In genomic region chr2:233960203-233960602, GRCh38 we compare ENCODE assay signal across 14 cellular contexts. TPM values are rescaled to one million over a fixed set of nuclear protein-coding genes. Genes with fewer than 3 reads are reported as not detected.
DNase-seq lines count a peak whose midpoint lies in the region; ATAC-seq lines count a peak whose summit lies in the region.
"Had no signal": no experiment of that assay in that cellular context is flagged by ENCODE, and none has a peak within 500 bp of the region (broad histone marks: within the 10 kb centered on the region; RNA-seq: fewer than 3 reads in every experiment).

No MANE protein-coding gene starts in this region.

- H3K9me3 Mint-ChIP-seq in activated CD4-positive, alpha-beta T cell treated with anti-CD3 and anti-CD28 coated beads for 36 hours (ENCODE audit: low read depth): no peaks in the 10 kb centered on the region
- no peaks in the 10 kb centered on the region for H3K9me3 Mint-ChIP-seq in activated naive CD8-positive, alpha-beta T cell treated with anti-CD3 and anti-CD28 coated beads, Interleukin-2, amount 50 U/mL, for 24 hours
- H3K9me3 Mint-ChIP-seq in activated naive CD8-positive, alpha-beta T cell treated with anti-CD3 and anti-CD28 coated beads for 36 hours: no peaks in the 10 kb centered on the region
- H3K9me3 Mint-ChIP-seq in stimulated activated naive CD8-positive, alpha-beta T cell treated with anti-CD3 and anti-CD28 coated beads, Interleukin-15, amount 100 ng/mL, for 72 hours: no peaks in the 10 kb centered on the region
- H3K9me3 Mint-ChIP-seq: CD8-positive, alpha-beta T cell had no signal

- peak; percentile 65 for ATAC-seq in activated CD4-positive, alpha-beta T cell treated with anti-CD3 and anti-CD28 coated beads for 36 hours
- ATAC-seq in activated naive CD8-positive, alpha-beta T cell treated with anti-CD3 and anti-CD28 coated beads, Interleukin-2, amount 50 U/mL, for 24 hours: peak; percentile 63
- ATAC-seq in stimulated activated naive CD8-positive, alpha-beta T cell treated with anti-CD3 and anti-CD28 coated beads, Interleukin-15, amount 100 ng/mL, for 72 hours: peak; percentile 64
- ATAC-seq in HG02571 (IDR thresholded peaks at IDR 0.05; ENCODE audit: unreplicated experiment): no peak
- ATAC-seq: CD8-positive, alpha-beta T cell had no signal

- H3K4me3 Mint-ChIP-seq in activated CD4-positive, alpha-beta T cell treated with anti-CD3 and anti-CD28 coated beads for 36 hours: no peak overlapping the region
- H3K4me3 Mint-ChIP-seq in activated naive CD8-positive, alpha-beta T cell treated with anti-CD3 and anti-CD28 coated beads, Interleukin-2, amount 50 U/mL, for 24 hours: no peak overlapping the region
- H3K4me3 Mint-ChIP-seq in activated naive CD8-positive, alpha-beta T cell treated with anti-CD3 and anti-CD28 coated beads for 36 hours: no peak overlapping the region
- H3K4me3 Mint-ChIP-seq in stimulated activated naive CD8-positive, alpha-beta T cell treated with anti-CD3 and anti-CD28 coated beads, Interleukin-15, amount 100 ng/mL, for 72 hours: no peak overlapping the region
- H3K4me3 Mint-ChIP-seq: B cell; CD4-positive, CD25-positive, alpha-beta regulatory T cell; CD8-positive, alpha-beta T cell; HFFc6 had no signal

- POLR2A ChIA-PET in activated CD4-positive, alpha-beta T cell treated with anti-CD3 and anti-CD28 coated beads for 36 hours (lab: Charles Lee): no interaction called here

- H3K27ac Mint-ChIP-seq in activated CD4-positive, alpha-beta T cell treated with anti-CD3 and anti-CD28 coated beads for 36 hours: no peak overlapping the region
- no peak overlapping the region for H3K27ac Mint-ChIP-seq in activated naive CD8-positive, alpha-beta T cell treated with anti-CD3 and anti-CD28 coated beads, Interleukin-2, amount 50 U/mL, for 24 hours
- H3K27ac Mint-ChIP-seq in activated naive CD8-positive, alpha-beta T cell treated with anti-CD3 and anti-CD28 coated beads for 36 hours: no peak overlapping the region
- no peak overlapping the region for H3K27ac Mint-ChIP-seq in stimulated activated naive CD8-positive, alpha-beta T cell treated with anti-CD3 and anti-CD28 coated beads, Interleukin-15, amount 100 ng/mL, for 72 hours
- H3K27ac Mint-ChIP-seq: B cell; CD4-positive, CD25-positive, alpha-beta regulatory T cell; CD8-positive, alpha-beta T cell; HFFc6 had no signal

- peaks cover 5% of the 10 kb centered on the region for H3K27me3 Mint-ChIP-seq in activated CD4-positive, alpha-beta T cell treated with anti-CD3 and anti-CD28 coated beads for 36 hours
- H3K27me3 Mint-ChIP-seq in activated naive CD8-positive, alpha-beta T cell treated with anti-CD3 and anti-CD28 coated beads, Interleukin-2, amount 50 U/mL, for 24 hours: peaks cover 7% of the 10 kb centered on the region
- peaks cover 6% of the 10 kb centered on the region for H3K27me3 Mint-ChIP-seq in activated naive CD8-positive, alpha-beta T cell treated with anti-CD3 and anti-CD28 coated beads for 36 hours
- H3K27me3 Mint-ChIP-seq in stimulated activated naive CD8-positive, alpha-beta T cell treated with anti-CD3 and anti-CD28 coated beads, Interleukin-15, amount 100 ng/mL, for 72 hours: peaks cover 7% of the 10 kb centered on the region

- no peaks in the 10 kb centered on the region for H3K36me3 Mint-ChIP-seq in activated CD4-positive, alpha-beta T cell treated with anti-CD3 and anti-CD28 coated beads for 36 hours (ENCODE audit: low read depth)
- H3K36me3 Mint-ChIP-seq in activated naive CD8-positive, alpha-beta T cell treated with anti-CD3 and anti-CD28 coated beads, Interleukin-2, amount 50 U/mL, for 24 hours (ENCODE audit: low read depth): no peaks in the 10 kb centered on the region
- H3K36me3 Mint-ChIP-seq in activated naive CD8-positive, alpha-beta T cell treated with anti-CD3 and anti-CD28 coated beads for 36 hours: no peaks in the 10 kb centered on the region
- H3K36me3 Mint-ChIP-seq: CD4-positive, CD25-positive, alpha-beta regulatory T cell; CD8-positive, alpha-beta T cell had no signal

- DNase-seq in activated CD4-positive, alpha-beta T cell treated with anti-CD3 and anti-CD28 coated beads for 36 hours: no peak
- no peak for DNase-seq in activated CD4-positive, alpha-beta T cell treated with anti-CD3 and anti-CD28 coated beads, Interleukin-2, amount 50 U/mL, for 4 hours
- DNase-seq in activated naive CD8-positive, alpha-beta T cell treated with anti-CD3 and anti-CD28 coated beads, Interleukin-2, amount 50 U/mL, for 24 hours: no peak
- no peak for DNase-seq in activated naive CD8-positive, alpha-beta T cell treated with anti-CD3 and anti-CD28 coated beads for 36 hours
- DNase-seq in stimulated activated naive CD8-positive, alpha-beta T cell treated with anti-CD3 and anti-CD28 coated beads, Interleukin-15, amount 100 ng/mL, for 72 hours: no peak
- DNase-seq: Caco-2; CD4-positive, CD25-positive, alpha-beta regulatory T cell; CD8-positive, alpha-beta T cell; DMS153; DND-41; GOT3; HFFc6 had no signal

- intact Hi-C loops in activated CD4-positive, alpha-beta T cell treated with anti-CD3 and anti-CD28 coated beads for 36 hours (cut with DNase I, micrococcal nuclease): no loop called here

- CTCF ChIA-PET in activated CD4-positive, alpha-beta T cell treated with anti-CD3 and anti-CD28 coated beads for 36 hours (lab: Charles Lee): interaction anchor here (0.6 kb wide), 1 partner anchor 67 kb away, joined by 3 read pairs; no protein-coding TSS in a partner anchor

- H3K4me1 Mint-ChIP-seq in activated CD4-positive, alpha-beta T cell treated with anti-CD3 and anti-CD28 coated beads for 36 hours: no peaks in the 10 kb centered on the region
- H3K4me1 Mint-ChIP-seq in activated naive CD8-positive, alpha-beta T cell treated with anti-CD3 and anti-CD28 coated beads, Interleukin-2, amount 50 U/mL, for 24 hours: peaks cover 4% of the 10 kb centered on the region
- H3K4me1 Mint-ChIP-seq in activated naive CD8-positive, alpha-beta T cell treated with anti-CD3 and anti-CD28 coated beads for 36 hours: no peaks in the 10 kb centered on the region
- H3K4me1 Mint-ChIP-seq in stimulated activated naive CD8-positive, alpha-beta T cell treated with anti-CD3 and anti-CD28 coated beads, Interleukin-15, amount 100 ng/mL, for 72 hours: no peaks in the 10 kb centered on the region
- H3K4me1 Mint-ChIP-seq: B cell; CD4-positive, CD25-positive, alpha-beta regulatory T cell had no signal

RNA-seq across cellular contexts. Expression of gene TRPM8, which starts 43.0 kb away (rescaled TPM):
- total RNA-seq in activated CD4-positive, alpha-beta T cell treated with anti-CD3 and anti-CD28 coated beads for 36 hours: not detected
- total RNA-seq in activated naive CD8-positive, alpha-beta T cell treated with anti-CD3 and anti-CD28 coated beads for 36 hours: not detected
- total RNA-seq: B cell; Caco-2; CD4-positive, CD25-positive, alpha-beta regulatory T cell; CD8-positive, alpha-beta T cell; HFFc6 had no signal
